ENCODE assay signal across 20 cellular contexts in the genomic region with DNA sequence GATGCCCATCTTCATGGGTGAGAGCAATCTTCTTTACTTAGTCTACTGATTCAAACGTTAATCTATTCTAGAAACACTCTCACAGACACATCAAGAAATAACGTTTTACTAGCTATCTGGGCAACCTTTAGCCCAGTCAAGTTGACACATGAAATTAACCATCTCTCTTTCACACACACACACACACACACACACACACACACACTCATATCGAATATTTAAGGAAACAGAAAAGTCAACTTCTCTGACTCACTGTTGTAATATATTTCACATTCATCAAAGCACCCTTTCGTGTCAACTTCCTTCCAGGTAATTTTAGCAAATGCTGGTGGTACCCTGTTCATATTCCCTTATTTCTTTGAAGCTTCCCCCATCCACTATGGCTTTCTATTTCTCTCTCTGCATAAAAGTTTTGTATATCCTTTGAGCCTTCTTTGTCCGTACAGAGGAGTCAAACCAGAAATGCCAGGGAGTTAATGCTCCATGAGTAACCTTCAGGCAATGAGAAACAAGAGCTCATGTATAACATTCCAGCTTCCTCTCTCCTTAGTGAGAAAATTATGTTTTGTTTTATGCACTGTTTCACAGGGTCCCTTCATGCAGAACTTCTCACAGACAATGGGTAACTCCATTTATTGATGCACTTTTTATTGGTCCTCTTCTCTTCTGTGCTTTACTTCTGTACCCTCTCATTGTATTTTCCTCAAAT.
DNase-seq lines count a peak whose midpoint lies in the region; ATAC-seq and TF ChIP-seq lines count a peak whose summit lies in the region.
"Had no signal": no experiment of that assay in that cellular context is flagged by ENCODE, and none has a peak within 500 bp of the region (broad histone marks: within the 10 kb centered on the region; RNA-seq: fewer than 3 reads in every experiment).

No MANE protein-coding gene starts in this region.

- H3K9me3 Mint-ChIP-seq in activated naive CD4-positive, alpha-beta T cell treated with anti-CD3 and anti-CD28 coated beads, Interleukin-2, amount 10 ng/mL, durations not matched to agents 7 days and 5 days, result peaks cover 14% of the 10 kb centered on the region
- H3K9me3 Mint-ChIP-seq in activated CD8-positive, alpha-beta T cell treated with anti-CD3 and anti-CD28 coated beads for 36 hours, result peaks cover 14% of the 10 kb centered on the region
- peaks cover 7% of the 10 kb centered on the region for H3K9me3 Mint-ChIP-seq in stimulated activated effector memory CD8-positive, alpha-beta T cell treated with anti-CD3 and anti-CD28 coated beads, Interleukin-12 subunit alpha, Interleukin-12 subunit beta, amount 100 ng/mL, for 72 hours
- H3K9me3 Mint-ChIP-seq in stimulated activated naive B cell treated with anti-CD40 and anti-IgM and Interleukin-4, amounts not matched to agents 10 μg/mL and 1 μg/mL and 100 μg/mL, for 72 hours, result peaks cover 0 to 11% of the 10 kb centered on the region in 2 donors

- no peak for TF ChIP-seq CTCF in activated CD8-positive, alpha-beta T cell treated with anti-CD3 and anti-CD28 coated beads for 36 hours (IDR thresholded peaks at IDR 0.05)
- no peak for TF ChIP-seq CTCF in epithelial cell of proximal tubule (conservative IDR thresholded peaks at IDR 0.05; ENCODE audit: low read depth, low read length)

- ATAC-seq in activated CD8-positive, alpha-beta T cell treated with anti-CD3 and anti-CD28 coated beads for 36 hours, result peak; percentile 31
- no peak for ATAC-seq in stimulated activated effector memory CD8-positive, alpha-beta T cell treated with anti-CD3 and anti-CD28 coated beads, Interleukin-12 subunit alpha, Interleukin-12 subunit beta, amount 100 ng/mL, for 72 hours
- no peak for ATAC-seq in stimulated activated naive B cell treated with anti-CD40 and anti-IgM and Interleukin-4, amounts not matched to agents 10 μg/mL and 1 μg/mL and 100 μg/mL, for 72 hours (replicated peaks)
- ATAC-seq: T-helper 17 cell, upper lobe of right lung had no signal

- H3K4me3 ChIP-seq in epithelial cell of proximal tubule (ENCODE audit: low read depth, low read length), result no peak overlapping the region
- H3K4me3 ChIP-seq: coronary artery, SK-N-MC, upper lobe of right lung had no signal

- no peaks in the 10 kb centered on the region for H3K27me3 Mint-ChIP-seq in activated naive CD4-positive, alpha-beta T cell treated with anti-CD3 and anti-CD28 coated beads, Interleukin-2, amount 10 ng/mL, durations not matched to agents 7 days and 5 days
- H3K27me3 Mint-ChIP-seq in activated CD8-positive, alpha-beta T cell treated with anti-CD3 and anti-CD28 coated beads for 36 hours, result no peaks in the 10 kb centered on the region
- no peaks in the 10 kb centered on the region for H3K27me3 Mint-ChIP-seq in stimulated activated naive B cell treated with anti-CD40 and anti-IgM and Interleukin-4, amounts not matched to agents 10 μg/mL and 1 μg/mL and 100 μg/mL, for 72 hours
- H3K27me3 Mint-ChIP-seq: T-helper 17 cell had no signal

- POLR2A ChIA-PET in activated CD8-positive, alpha-beta T cell treated with anti-CD3 and anti-CD28 coated beads for 36 hours (lab: Charles Lee), result interaction anchor here (0.6 to 1.1 kb wide), 2 partner anchors 10 to 370 kb away, joined by 3 to 5 read pairs; no protein-coding TSS in a partner anchor

- H3K36me3 Mint-ChIP-seq in activated naive CD4-positive, alpha-beta T cell treated with anti-CD3 and anti-CD28 coated beads, Interleukin-2, amount 10 ng/mL, durations not matched to agents 7 days and 5 days, result peaks cover 26% of the 10 kb centered on the region
- peaks cover 24% of the 10 kb centered on the region for H3K36me3 Mint-ChIP-seq in activated CD8-positive, alpha-beta T cell treated with anti-CD3 and anti-CD28 coated beads for 36 hours (ENCODE audit: low read depth)
- no peaks in the 10 kb centered on the region for H3K36me3 Mint-ChIP-seq in stimulated activated effector memory CD8-positive, alpha-beta T cell treated with anti-CD3 and anti-CD28 coated beads, Interleukin-12 subunit alpha, Interleukin-12 subunit beta, amount 100 ng/mL, for 72 hours
- H3K36me3 Mint-ChIP-seq in stimulated activated naive B cell treated with anti-CD40 and anti-IgM and Interleukin-4, amounts not matched to agents 10 μg/mL and 1 μg/mL and 100 μg/mL, for 72 hours, result peaks cover 3 to 4% of the 10 kb centered on the region in 2 donors

- intact Hi-C loops in activated CD8-positive, alpha-beta T cell treated with anti-CD3 and anti-CD28 coated beads for 36 hours (cut with micrococcal nuclease), result no loop called here

- H3K27ac Mint-ChIP-seq in activated naive CD4-positive, alpha-beta T cell treated with anti-CD3 and anti-CD28 coated beads, Interleukin-2, amount 10 ng/mL, durations not matched to agents 7 days and 5 days, result peak overlapping the region; percentile 54
- peak overlapping the region; percentile 62 for H3K27ac Mint-ChIP-seq in activated CD8-positive, alpha-beta T cell treated with anti-CD3 and anti-CD28 coated beads for 36 hours
- peak overlapping the region; percentile 86 for H3K27ac Mint-ChIP-seq in stimulated activated effector memory CD8-positive, alpha-beta T cell treated with anti-CD3 and anti-CD28 coated beads, Interleukin-12 subunit alpha, Interleukin-12 subunit beta, amount 100 ng/mL, for 72 hours
- no peak overlapping the region for H3K27ac Mint-ChIP-seq in stimulated activated naive B cell treated with anti-CD40 and anti-IgM and Interleukin-4, amounts not matched to agents 10 μg/mL and 1 μg/mL and 100 μg/mL, for 72 hours
- H3K27ac Mint-ChIP-seq: T-helper 17 cell had no signal

- CTCF ChIA-PET in activated naive CD4-positive, alpha-beta T cell treated with anti-CD3 and anti-CD28 coated beads, Interleukin-2, amount 10 ng/mL, durations not matched to agents 7 days and 5 days (lab: Charles Lee), result no interaction called here
- CTCF ChIA-PET in activated CD8-positive, alpha-beta T cell treated with anti-CD3 and anti-CD28 coated beads for 36 hours (lab: Charles Lee), result interaction anchor here (1.7 to 1.8 kb wide), 2 partner anchors 11 to 405 kb away, joined by 5 to 6 read pairs; no protein-coding TSS in a partner anchor

- DNase-seq in activated naive CD4-positive, alpha-beta T cell treated with anti-CD3 and anti-CD28 coated beads, Interleukin-2, amount 10 ng/mL, durations not matched to agents 7 days and 5 days, result no peak
- no peak for DNase-seq in activated naive CD4-positive, alpha-beta T cell treated with Interleukin-2 at 50 U/mL for 16 hours
- DNase-seq in activated CD8-positive, alpha-beta T cell treated with anti-CD3 and anti-CD28 coated beads for 36 hours, result no peak
- DNase-seq in epithelial cell of proximal tubule (ENCODE audit: low read depth), result peak; percentile 81
- DNase-seq in stimulated activated effector memory CD8-positive, alpha-beta T cell treated with anti-CD3 and anti-CD28 coated beads, Interleukin-12 subunit alpha, Interleukin-12 subunit beta, amount 100 ng/mL, for 72 hours (ENCODE audit: low spot score in 2 of 2), result no peak
- DNase-seq in putamen (ENCODE audit: low spot score), result no peak
- DNase-seq in stimulated activated naive B cell treated with anti-CD40 and anti-IgM and Interleukin-4, amounts not matched to agents 10 μg/mL and 1 μg/mL and 100 μg/mL, for 72 hours, result no peak
- no peak for DNase-seq in DMS53 treated with DMSO at 0.1 percent for 48 hours (lab: John Stamatoyannopoulos, UW; ENCODE audit: unreplicated experiment)
- DNase-seq: activated T-cell treated with anti-CD3 and anti-CD28 coated beads, Interleukin-2, amount 50 U/mL, for 4 hours; DMS153; HCEC 1CT; KBM-7; mesendoderm; NCI-H1694; NCI-H2171; NCI-H524 treated with DMSO at 0.1 percent for 48 hours; T-helper 17 cell; upper lobe of right lung had no signal

- peaks cover 45% of the 10 kb centered on the region for H3K4me1 Mint-ChIP-seq in activated naive CD4-positive, alpha-beta T cell treated with anti-CD3 and anti-CD28 coated beads, Interleukin-2, amount 10 ng/mL, durations not matched to agents 7 days and 5 days
- peaks cover 43% of the 10 kb centered on the region for H3K4me1 Mint-ChIP-seq in activated CD8-positive, alpha-beta T cell treated with anti-CD3 and anti-CD28 coated beads for 36 hours (ENCODE audit: low read depth)
- peaks cover 38% of the 10 kb centered on the region for H3K4me1 Mint-ChIP-seq in stimulated activated effector memory CD8-positive, alpha-beta T cell treated with anti-CD3 and anti-CD28 coated beads, Interleukin-12 subunit alpha, Interleukin-12 subunit beta, amount 100 ng/mL, for 72 hours
- H3K4me1 Mint-ChIP-seq in stimulated activated naive B cell treated with anti-CD40 and anti-IgM and Interleukin-4, amounts not matched to agents 10 μg/mL and 1 μg/mL and 100 μg/mL, for 72 hours, result peaks cover 11 to 31% of the 10 kb centered on the region in 2 donors

- no peak overlapping the region for H3K4me3 Mint-ChIP-seq in activated naive CD4-positive, alpha-beta T cell treated with anti-CD3 and anti-CD28 coated beads, Interleukin-2, amount 10 ng/mL, durations not matched to agents 7 days and 5 days
- no peak overlapping the region for H3K4me3 Mint-ChIP-seq in activated CD8-positive, alpha-beta T cell treated with anti-CD3 and anti-CD28 coated beads for 36 hours
- no peak overlapping the region for H3K4me3 Mint-ChIP-seq in stimulated activated effector memory CD8-positive, alpha-beta T cell treated with anti-CD3 and anti-CD28 coated beads, Interleukin-12 subunit alpha, Interleukin-12 subunit beta, amount 100 ng/mL, for 72 hours
- H3K4me3 Mint-ChIP-seq in stimulated activated naive B cell treated with anti-CD40 and anti-IgM and Interleukin-4, amounts not matched to agents 10 μg/mL and 1 μg/mL and 100 μg/mL, for 72 hours, result no peak overlapping the region
- H3K4me3 Mint-ChIP-seq: activated T-cell treated with anti-CD3 and anti-CD28 coated beads, Interleukin-2, amount 50 U/mL, for 4 hours; T-helper 17 cell had no signal
